2 cellular contexts compared by ENCODE assay signal in the genomic region with DNA sequence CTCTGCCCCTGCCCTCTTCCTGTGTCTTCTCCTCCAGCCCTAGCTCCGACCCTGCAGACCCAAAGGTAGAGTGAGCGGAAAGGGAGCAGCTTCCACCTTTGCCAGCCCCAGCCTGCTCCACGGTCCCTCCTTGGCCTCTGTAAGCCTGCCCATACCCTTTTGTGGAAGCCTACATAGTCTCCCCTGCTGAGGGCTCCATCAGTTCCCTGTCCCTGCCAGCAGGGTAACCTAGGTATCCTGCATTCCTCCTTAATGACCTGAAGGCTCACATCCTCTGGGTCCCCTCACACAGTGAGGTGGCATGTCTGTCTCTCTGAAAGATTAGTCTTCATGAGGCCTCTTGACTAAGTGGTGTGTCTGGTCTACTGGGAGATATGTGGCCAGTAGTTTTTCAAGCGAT.
TF ChIP-seq lines count a peak whose summit lies in the region.

No MANE protein-coding gene starts in this region.

TF ChIP-seq in HCT116, 20 proteins besides CTCF, POLR2A, EP300 and RAD21:
- no peak for TF ChIP-seq CBX3 (IDR thresholded peaks at IDR 0.05; ENCODE audit: low read depth)
- no peak for TF ChIP-seq FOSL1 (IDR thresholded peaks at IDR 0.05; ENCODE audit: low read depth)
- no peak for TF ChIP-seq ELF1 (IDR thresholded peaks at IDR 0.05; ENCODE audit: borderline replicate concordance, low read depth)
- TF ChIP-seq SP1 (IDR thresholded peaks at IDR 0.05; ENCODE audit: low read depth), result no peak
- no peak for TF ChIP-seq EZH2 (IDR thresholded peaks at IDR 0.05)
- TF ChIP-seq, protein P1, sequence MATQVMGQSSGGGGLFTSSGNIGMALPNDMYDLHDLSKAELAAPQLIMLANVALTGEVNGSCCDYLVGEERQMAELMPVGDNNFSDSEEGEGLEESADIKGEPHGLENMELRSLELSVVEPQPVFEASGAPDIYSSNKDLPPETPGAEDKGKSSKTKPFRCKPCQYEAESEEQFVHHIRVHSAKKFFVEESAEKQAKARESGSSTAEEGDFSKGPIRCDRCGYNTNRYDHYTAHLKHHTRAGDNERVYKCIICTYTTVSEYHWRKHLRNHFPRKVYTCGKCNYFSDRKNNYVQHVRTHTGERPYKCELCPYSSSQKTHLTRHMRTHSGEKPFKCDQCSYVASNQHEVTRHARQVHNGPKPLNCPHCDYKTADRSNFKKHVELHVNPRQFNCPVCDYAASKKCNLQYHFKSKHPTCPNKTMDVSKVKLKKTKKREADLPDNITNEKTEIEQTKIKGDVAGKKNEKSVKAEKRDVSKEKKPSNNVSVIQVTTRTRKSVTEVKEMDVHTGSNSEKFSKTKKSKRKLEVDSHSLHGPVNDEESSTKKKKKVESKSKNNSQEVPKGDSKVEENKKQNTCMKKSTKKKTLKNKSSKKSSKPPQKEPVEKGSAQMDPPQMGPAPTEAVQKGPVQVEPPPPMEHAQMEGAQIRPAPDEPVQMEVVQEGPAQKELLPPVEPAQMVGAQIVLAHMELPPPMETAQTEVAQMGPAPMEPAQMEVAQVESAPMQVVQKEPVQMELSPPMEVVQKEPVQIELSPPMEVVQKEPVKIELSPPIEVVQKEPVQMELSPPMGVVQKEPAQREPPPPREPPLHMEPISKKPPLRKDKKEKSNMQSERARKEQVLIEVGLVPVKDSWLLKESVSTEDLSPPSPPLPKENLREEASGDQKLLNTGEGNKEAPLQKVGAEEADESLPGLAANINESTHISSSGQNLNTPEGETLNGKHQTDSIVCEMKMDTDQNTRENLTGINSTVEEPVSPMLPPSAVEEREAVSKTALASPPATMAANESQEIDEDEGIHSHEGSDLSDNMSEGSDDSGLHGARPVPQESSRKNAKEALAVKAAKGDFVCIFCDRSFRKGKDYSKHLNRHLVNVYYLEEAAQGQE (IDR thresholded peaks at IDR 0.05; ENCODE audit: low read depth), result no peak
- TF ChIP-seq, protein P2, sequence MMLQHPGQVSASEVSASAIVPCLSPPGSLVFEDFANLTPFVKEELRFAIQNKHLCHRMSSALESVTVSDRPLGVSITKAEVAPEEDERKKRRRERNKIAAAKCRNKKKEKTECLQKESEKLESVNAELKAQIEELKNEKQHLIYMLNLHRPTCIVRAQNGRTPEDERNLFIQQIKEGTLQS (IDR thresholded peaks at IDR 0.05), result no peak
- TF ChIP-seq SIN3A (IDR thresholded peaks at IDR 0.05; ENCODE audit: low read depth), result no peak
- no peak for TF ChIP-seq JUND (IDR thresholded peaks at IDR 0.05)
- TF ChIP-seq, protein P3, sequence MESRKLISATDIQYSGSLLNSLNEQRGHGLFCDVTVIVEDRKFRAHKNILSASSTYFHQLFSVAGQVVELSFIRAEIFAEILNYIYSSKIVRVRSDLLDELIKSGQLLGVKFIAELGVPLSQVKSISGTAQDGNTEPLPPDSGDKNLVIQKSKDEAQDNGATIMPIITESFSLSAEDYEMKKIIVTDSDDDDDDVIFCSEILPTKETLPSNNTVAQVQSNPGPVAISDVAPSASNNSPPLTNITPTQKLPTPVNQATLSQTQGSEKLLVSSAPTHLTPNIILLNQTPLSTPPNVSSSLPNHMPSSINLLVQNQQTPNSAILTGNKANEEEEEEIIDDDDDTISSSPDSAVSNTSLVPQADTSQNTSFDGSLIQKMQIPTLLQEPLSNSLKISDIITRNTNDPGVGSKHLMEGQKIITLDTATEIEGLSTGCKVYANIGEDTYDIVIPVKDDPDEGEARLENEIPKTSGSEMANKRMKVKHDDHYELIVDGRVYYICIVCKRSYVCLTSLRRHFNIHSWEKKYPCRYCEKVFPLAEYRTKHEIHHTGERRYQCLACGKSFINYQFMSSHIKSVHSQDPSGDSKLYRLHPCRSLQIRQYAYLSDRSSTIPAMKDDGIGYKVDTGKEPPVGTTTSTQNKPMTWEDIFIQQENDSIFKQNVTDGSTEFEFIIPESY (IDR thresholded peaks at IDR 0.05; ENCODE audit: extremely low read depth, insufficient replicate concordance, low read length), result no peak
- TF ChIP-seq SRF (IDR thresholded peaks at IDR 0.05; ENCODE audit: low read depth), result no peak
- TF ChIP-seq CEBPB (IDR thresholded peaks at IDR 0.05; ENCODE audit: low read depth), result no peak
- TF ChIP-seq ZFX (IDR thresholded peaks at IDR 0.05), result no peak
- no peak for TF ChIP-seq EGR1 (IDR thresholded peaks at IDR 0.05; ENCODE audit: low read depth)
- no peak for TF ChIP-seq EZH2phosphoT487 (IDR thresholded peaks at IDR 0.05; ENCODE audit: borderline replicate concordance)
- TF ChIP-seq POLR2AphosphoS5 (IDR thresholded peaks at IDR 0.05; ENCODE audit: low read depth, low read length), result no peak
- TF ChIP-seq TCF7L2 (IDR thresholded peaks at IDR 0.05; ENCODE audit: borderline replicate concordance, extremely low read depth, insufficient read depth, insufficient read length), result no peak
- TF ChIP-seq, protein P4, sequence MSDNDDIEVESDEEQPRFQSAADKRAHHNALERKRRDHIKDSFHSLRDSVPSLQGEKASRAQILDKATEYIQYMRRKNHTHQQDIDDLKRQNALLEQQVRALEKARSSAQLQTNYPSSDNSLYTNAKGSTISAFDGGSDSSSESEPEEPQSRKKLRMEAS (IDR thresholded peaks at IDR 0.05), result no peak
- no peak for TF ChIP-seq ZNF274 (IDR thresholded peaks at IDR 0.05; ENCODE audit: low read depth, low read length)

TF ChIP-seq in H1, 55 proteins besides CTCF, POLR2A, EP300 and RAD21:
- TF ChIP-seq SIRT6 (IDR thresholded peaks at IDR 0.05; ENCODE audit: low read length) (no peak), EGR1 (IDR thresholded peaks at IDR 0.05; ENCODE audit: borderline replicate concordance, low read depth, low read length) (no peak), JUN (IDR thresholded peaks at IDR 0.05; ENCODE audit: low read depth, low read length) (no peak), ASH2L (IDR thresholded peaks at IDR 0.05; ENCODE audit: low read length) (no peak), TAF1 (IDR thresholded peaks at IDR 0.05; ENCODE audit: low read depth, low read length) (no peak), FOSL1 (IDR thresholded peaks at IDR 0.05; ENCODE audit: insufficient read depth, low read depth, low read length) (no peak), CBX5 (IDR thresholded peaks at IDR 0.05; ENCODE audit: low read depth, low read length) (no peak)
- TF ChIP-seq, protein P5, sequence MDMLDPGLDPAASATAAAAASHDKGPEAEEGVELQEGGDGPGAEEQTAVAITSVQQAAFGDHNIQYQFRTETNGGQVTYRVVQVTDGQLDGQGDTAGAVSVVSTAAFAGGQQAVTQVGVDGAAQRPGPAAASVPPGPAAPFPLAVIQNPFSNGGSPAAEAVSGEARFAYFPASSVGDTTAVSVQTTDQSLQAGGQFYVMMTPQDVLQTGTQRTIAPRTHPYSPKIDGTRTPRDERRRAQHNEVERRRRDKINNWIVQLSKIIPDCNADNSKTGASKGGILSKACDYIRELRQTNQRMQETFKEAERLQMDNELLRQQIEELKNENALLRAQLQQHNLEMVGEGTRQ (IDR thresholded peaks at IDR 0.05; ENCODE audit: low read length), result no peak
